In genomic region chr21:42505090-42505726, GRCh38 we compare ENCODE assay signal across 11 cellular contexts. TPM values are rescaled to one million over a fixed set of nuclear protein-coding genes. Genes with fewer than 3 reads are reported as not detected.
DNase-seq lines count a peak whose midpoint lies in the region; ATAC-seq and TF ChIP-seq lines count a peak whose summit lies in the region.
"Had no signal": no experiment of that assay in that cellular context is flagged by ENCODE, and none has a peak within 500 bp of the region (broad histone marks: within the 10 kb centered on the region; RNA-seq: fewer than 3 reads in every experiment).

No MANE protein-coding gene starts in this region.

- in situ Hi-C loops in KBM-7 (cut with MboI; ENCODE audit: low pct_unique_long_range_greater_than_20kb, low sequenced_read_pairs): no loop called here

- intact Hi-C loops in upper lobe of right lung (cut with DNase I): no loop called here

- no peak overlapping the region for H3K27ac Mint-ChIP-seq in stimulated activated naive CD8-positive, alpha-beta T cell treated with anti-CD3 and anti-CD28 coated beads, Interleukin-15, amount 100 ng/mL, for 72 hours
- H3K27ac Mint-ChIP-seq: activated naive CD8-positive, alpha-beta T cell treated with anti-CD3 and anti-CD28 coated beads for 36 hours had no signal

- H3K4me1 ChIP-seq in upper lobe of right lung: no peaks in the 10 kb centered on the region
- H3K4me1 ChIP-seq: pancreas had no signal

- H3K4me1 Mint-ChIP-seq in stimulated activated naive CD8-positive, alpha-beta T cell treated with anti-CD3 and anti-CD28 coated beads, Interleukin-15, amount 100 ng/mL, for 72 hours: peaks cover 11% of the 10 kb centered on the region

- no peaks in the 10 kb centered on the region for H3K36me3 ChIP-seq in upper lobe of right lung
- H3K36me3 ChIP-seq: pancreas had no signal

- peak; percentile 32 for ATAC-seq in stimulated activated naive CD8-positive, alpha-beta T cell treated with anti-CD3 and anti-CD28 coated beads, Interleukin-15, Interleukin-2, amounts not matched to agents 100 U/mL and 50 U/mL, for 24 hours
- no peak for ATAC-seq in stimulated activated naive CD8-positive, alpha-beta T cell treated with anti-CD3 and anti-CD28 coated beads, Interleukin-15, amount 100 ng/mL, for 72 hours
- ATAC-seq in HG02759 (IDR thresholded peaks at IDR 0.05; ENCODE audit: unreplicated experiment) (peak; percentile 80), upper lobe of right lung (peak; percentile 67), GM18519 (IDR thresholded peaks at IDR 0.05; ENCODE audit: low FRiP score, unreplicated experiment) (no peak)

- H3K9me3 ChIP-seq in upper lobe of right lung: no peaks in the 10 kb centered on the region
- H3K9me3 ChIP-seq: pancreas had no signal

- no peak for DNase-seq in stimulated activated naive CD8-positive, alpha-beta T cell treated with anti-CD3 and anti-CD28 coated beads, Interleukin-15, Interleukin-2, amounts not matched to agents 100 U/mL and 50 U/mL, for 24 hours
- DNase-seq in stimulated activated naive CD8-positive, alpha-beta T cell treated with anti-CD3 and anti-CD28 coated beads, Interleukin-15, amount 100 ng/mL, for 72 hours: no peak
- peak; percentile 9 for DNase-seq in KBM-7
- no peak for DNase-seq in upper lobe of right lung
- no peak for DNase-seq in EL
- DNase-seq in activated T-cell treated with anti-CD3 and anti-CD28 coated beads for 4 hours: no peak
- DNase-seq: activated naive CD8-positive, alpha-beta T cell treated with anti-CD3 and anti-CD28 coated beads for 36 hours; effector memory CD4-positive, alpha-beta T cell; pancreas had no signal

- no peak overlapping the region for H3K4me3 ChIP-seq in upper lobe of right lung
- H3K4me3 ChIP-seq: pancreas had no signal

- TF ChIP-seq CTCF in upper lobe of right lung (IDR thresholded peaks at IDR 0.05): no peak

- H3K4me3 Mint-ChIP-seq in stimulated activated naive CD8-positive, alpha-beta T cell treated with anti-CD3 and anti-CD28 coated beads, Interleukin-15, amount 100 ng/mL, for 72 hours: no peak overlapping the region
- H3K4me3 Mint-ChIP-seq: activated naive CD8-positive, alpha-beta T cell treated with anti-CD3 and anti-CD28 coated beads for 36 hours had no signal

- no peaks in the 10 kb centered on the region for H3K27me3 ChIP-seq in upper lobe of right lung
- H3K27me3 ChIP-seq: pancreas had no signal

- H3K9me3 Mint-ChIP-seq in stimulated activated naive CD8-positive, alpha-beta T cell treated with anti-CD3 and anti-CD28 coated beads, Interleukin-15, amount 100 ng/mL, for 72 hours: no peaks in the 10 kb centered on the region
- H3K9me3 Mint-ChIP-seq: activated naive CD8-positive, alpha-beta T cell treated with anti-CD3 and anti-CD28 coated beads for 36 hours had no signal

- no peaks in the 10 kb centered on the region for H3K27me3 Mint-ChIP-seq in stimulated activated naive CD8-positive, alpha-beta T cell treated with anti-CD3 and anti-CD28 coated beads, Interleukin-15, amount 100 ng/mL, for 72 hours

- H3K27ac ChIP-seq in upper lobe of right lung: no peak overlapping the region
- H3K27ac ChIP-seq: pancreas had no signal

RNA-seq across cellular contexts. Expression of gene SLC37A1, which starts 8.4 kb away (rescaled TPM):
- 21.6 TPM for total RNA-seq in upper lobe of right lung

RNA-seq across cellular contexts. Expression of gene RSPH1, which starts 9.2 kb away (rescaled TPM):
- 0.84 TPM for total RNA-seq in upper lobe of right lung

Comparison
In these comparisons a context has a peak if more than half of its experiments do, and no peak if none do; other contexts are left out.
1. ATAC-seq: peak in stimulated activated naive CD8-positive, alpha-beta T cell treated with anti-CD3 and anti-CD28 coated beads, Interleukin-15, Interleukin-2, amounts not matched to agents 100 U/mL and 50 U/mL, for 24 hours (single experiment), HG02759 (single experiment) and upper lobe of right lung (single experiment); none in stimulated activated naive CD8-positive, alpha-beta T cell treated with anti-CD3 and anti-CD28 coated beads, Interleukin-15, amount 100 ng/mL, for 72 hours (single experiment) and GM18519 (single experiment).